ENCODE assay signal across 19 cellular contexts in the genomic region with DNA sequence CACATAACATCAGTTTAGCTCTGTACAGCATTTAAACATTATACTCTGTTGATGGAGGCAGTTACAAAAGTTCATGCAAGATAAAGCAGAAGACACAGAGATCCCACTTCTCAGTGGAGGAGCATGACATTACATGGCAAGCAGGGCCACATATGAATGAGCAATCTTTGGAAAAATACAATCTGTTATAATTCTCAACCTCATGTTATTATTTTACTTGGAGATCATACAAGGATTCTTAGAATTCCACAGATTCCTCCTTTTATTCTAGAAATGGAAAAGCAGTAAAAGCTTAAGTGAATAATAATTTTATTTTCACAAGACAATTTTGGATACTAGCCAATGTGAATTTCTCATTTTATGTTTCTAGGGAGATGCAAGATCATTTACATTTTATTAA.
DNase-seq lines count a peak whose midpoint lies in the region; ATAC-seq and TF ChIP-seq lines count a peak whose summit lies in the region.
"Had no signal": no experiment of that assay in that cellular context is flagged by ENCODE, and none has a peak within 500 bp of the region (broad histone marks: within the 10 kb centered on the region; RNA-seq: fewer than 3 reads in every experiment).

No MANE protein-coding gene starts in this region.

- no peaks in the 10 kb centered on the region for H3K4me1 Mint-ChIP-seq in activated CD4-positive, alpha-beta T cell treated with anti-CD3 and anti-CD28 coated beads, Interleukin-2, amount 10 ng/mL, durations not matched to agents 24 days and 14 days

- in situ Hi-C loops in brain microvascular endothelial cell (cut with HindIII; ENCODE audit: low pct_ligation_motif_present, low sequenced_read_pairs): no loop called here

- no peak overlapping the region for H3K4me3 Mint-ChIP-seq in activated CD4-positive, alpha-beta T cell treated with anti-CD3 and anti-CD28 coated beads, Interleukin-2, amount 10 ng/mL, durations not matched to agents 24 days and 14 days
- H3K4me3 Mint-ChIP-seq: T-helper 2 cell treated with Interferon-gamma antibody and Interleukin-4, amounts not matched to agents 5 μg/mL and 100 μg/mL, for 36 hours had no signal

- intact Hi-C loops in activated CD4-positive, alpha-beta T cell treated with anti-CD3 and anti-CD28 coated beads, Interleukin-2, amount 10 ng/mL, durations not matched to agents 24 days and 14 days (cut with micrococcal nuclease): no loop called here

- DNase-seq in activated CD4-positive, alpha-beta T cell treated with anti-CD3 and anti-CD28 coated beads, Interleukin-2, amount 10 ng/mL, durations not matched to agents 24 days and 14 days: peak; percentile 8
- DNase-seq in activated CD4-positive, alpha-beta T cell treated with anti-CD3 and anti-CD28 coated beads for 48 hours: no peak
- DNase-seq in brain microvascular endothelial cell (peak; percentile 51), left kidney (ENCODE audit: low read depth, low spot score) (peak; percentile 6), DMS79 treated with DMSO at 0.1 percent for 48 hours (lab: John Stamatoyannopoulos, UW) (no peak)
- DNase-seq: activated CD4-positive, CD25-positive, alpha-beta regulatory T cell treated with anti-CD3 and anti-CD28 coated beads, Interleukin-2, amount 50 U/mL, for 72 hours; head of caudate nucleus; kidney; MM.1S; NCI-H2107; NCI-H82; posterior cingulate gyrus; substantia nigra had no signal

- no peaks in the 10 kb centered on the region for H3K36me3 Mint-ChIP-seq in activated CD4-positive, alpha-beta T cell treated with anti-CD3 and anti-CD28 coated beads, Interleukin-2, amount 10 ng/mL, durations not matched to agents 24 days and 14 days (ENCODE audit: low read depth)

- no peaks in the 10 kb centered on the region for H3K9me3 ChIP-seq in gastroesophageal sphincter

- TF ChIP-seq CTCF in brain microvascular endothelial cell (IDR thresholded peaks at IDR 0.05; ENCODE audit: low read depth, low read length, missing control alignments): no peak
- no peak for TF ChIP-seq CTCF in gastroesophageal sphincter (IDR thresholded peaks at IDR 0.05)

- no peaks in the 10 kb centered on the region for H3K4me1 ChIP-seq in gastroesophageal sphincter

- peak overlapping the region; percentile 87 for H3K27ac ChIP-seq in brain microvascular endothelial cell
- H3K27ac ChIP-seq in gastroesophageal sphincter: no peak overlapping the region
- H3K27ac ChIP-seq: 22Rv1, cardiac muscle cell had no signal

- H3K27ac Mint-ChIP-seq in activated CD4-positive, alpha-beta T cell treated with anti-CD3 and anti-CD28 coated beads, Interleukin-2, amount 10 ng/mL, durations not matched to agents 24 days and 14 days: no peak overlapping the region
- H3K27ac Mint-ChIP-seq: T-helper 2 cell treated with Interferon-gamma antibody and Interleukin-4, amounts not matched to agents 5 μg/mL and 100 μg/mL, for 36 hours had no signal

- TF ChIP-seq POLR2A in gastroesophageal sphincter (IDR thresholded peaks at IDR 0.05): no peak

- H3K4me3 ChIP-seq in brain microvascular endothelial cell (ENCODE audit: low read depth, low read length) (no peak overlapping the region), gastroesophageal sphincter (no peak overlapping the region)
- H3K4me3 ChIP-seq: cardiac muscle cell had no signal

- H3K27me3 ChIP-seq in brain microvascular endothelial cell (replicated peaks) (no peaks in the 10 kb centered on the region), gastroesophageal sphincter (no peaks in the 10 kb centered on the region)
- H3K27me3 ChIP-seq: cardiac muscle cell had no signal

- peaks cover 12% of the 10 kb centered on the region for H3K27me3 Mint-ChIP-seq in activated CD4-positive, alpha-beta T cell treated with anti-CD3 and anti-CD28 coated beads, Interleukin-2, amount 10 ng/mL, durations not matched to agents 24 days and 14 days

- ATAC-seq in gastroesophageal sphincter (no peak), GM18511 (IDR thresholded peaks at IDR 0.05; ENCODE audit: unreplicated experiment) (no peak), HG02884 (IDR thresholded peaks at IDR 0.05; ENCODE audit: unreplicated experiment) (no peak)

- no peaks in the 10 kb centered on the region for H3K9me3 Mint-ChIP-seq in activated CD4-positive, alpha-beta T cell treated with anti-CD3 and anti-CD28 coated beads, Interleukin-2, amount 10 ng/mL, durations not matched to agents 24 days and 14 days
- H3K9me3 Mint-ChIP-seq: T-helper 2 cell treated with Interferon-gamma antibody and Interleukin-4, amounts not matched to agents 5 μg/mL and 100 μg/mL, for 36 hours had no signal

- no peak for TF ChIP-seq EP300 in gastroesophageal sphincter (IDR thresholded peaks at IDR 0.05)

- H3K36me3 ChIP-seq in brain microvascular endothelial cell (replicated peaks): no peaks in the 10 kb centered on the region
- H3K36me3 ChIP-seq in gastroesophageal sphincter: no peaks in the 10 kb centered on the region
- H3K36me3 ChIP-seq: cardiac muscle cell had no signal

Comparison
In these comparisons a context has a peak if more than half of its experiments do, and no peak if none do; other contexts are left out.
1. DNase-seq: peak in activated CD4-positive, alpha-beta T cell treated with anti-CD3 and anti-CD28 coated beads, Interleukin-2, amount 10 ng/mL, durations not matched to agents 24 days and 14 days (single experiment), brain microvascular endothelial cell (single experiment) and left kidney (single experiment); none in activated CD4-positive, alpha-beta T cell treated with anti-CD3 and anti-CD28 coated beads for 48 hours (single experiment) and DMS79 treated with DMSO at 0.1 percent for 48 hours (single experiment).